ENCODE assay signal across 12 cellular contexts in genomic region chr11:2806351-2807058, GRCh38.
DNase-seq lines count a peak whose midpoint lies in the region; ATAC-seq, FAIRE-seq and TF ChIP-seq lines count a peak whose summit lies in the region.
"Had no signal": no experiment of that assay in that cellular context is flagged by ENCODE, and none has a peak within 500 bp of the region (broad histone marks: within the 10 kb centered on the region; RNA-seq: fewer than 3 reads in every experiment).

No MANE protein-coding gene starts in this region.

- H3K27ac ChIP-seq in WERI-Rb-1 (peak overlapping the region; percentile 44), H1 (ENCODE audit: low read depth, low read length) (no peak overlapping the region), mesenchymal stem cell (ENCODE audit: low read length, poor library complexity, severe bottlenecking) (no peak overlapping the region)
- no peak overlapping the region for H3K27ac ChIP-seq in CD4-positive, alpha-beta memory T cell (ENCODE audit: low read depth, low read length)

- FAIRE-seq in H1 (lab: Jason Lieb, UNC): no peak
- FAIRE-seq: bronchial epithelial cell, K562 had no signal

- H3K4me3 ChIP-seq in WERI-Rb-1 (ENCODE audit: low read depth, low read length): no peak overlapping the region
- H3K4me3 ChIP-seq in H1 (ENCODE audit: extremely low read depth in 1 of 4, insufficient read depth in 2 of 4, low read depth in 3 of 4, low read length in 4 of 4): no peak overlapping the region
- no peak overlapping the region for H3K4me3 ChIP-seq in mesenchymal stem cell (ENCODE audit: insufficient read depth in 1 of 2, low read depth in 1 of 2, low read length in 2 of 2)
- H3K4me3 ChIP-seq in CD4-positive, alpha-beta memory T cell (ENCODE audit: low read length in 2 of 2): no peak overlapping the region
- H3K4me3 ChIP-seq: K562 had no signal

- no peaks in the 10 kb centered on the region for H3K79me2 ChIP-seq in H1 (ENCODE audit: control insufficient read depth in 1 of 2, insufficient read depth in 2 of 2, low read length in 2 of 2)

- H4K91ac ChIP-seq in H1 (replicated peaks; ENCODE audit: insufficient read length, low read length) (no peak overlapping the region), mesenchymal stem cell (ENCODE audit: low read length) (peak overlapping the region; percentile 75)

- H4K8ac ChIP-seq in H1 (ENCODE audit: extremely low read depth, insufficient read depth, low read length): no peak overlapping the region
- H4K8ac ChIP-seq in mesenchymal stem cell (ENCODE audit: low read length): no peak overlapping the region

- H3K18ac ChIP-seq in H1 (ENCODE audit: extremely low read depth, low read length) (peak overlapping the region; percentile 48; the same call in 1 of the 2 replicates), mesenchymal stem cell (ENCODE audit: low read depth in 1 of 2, low read length in 2 of 2) (no peak overlapping the region)

- H3K36me3 ChIP-seq in WERI-Rb-1 (no peaks in the 10 kb centered on the region), H1 (ENCODE audit: control insufficient read depth in 2 of 4, insufficient read depth in 4 of 4, low read length in 3 of 4) (no peaks in the 10 kb centered on the region), mesenchymal stem cell (ENCODE audit: control insufficient read depth in 1 of 2, insufficient read depth in 2 of 2, low read depth in 1 of 2, low read length in 2 of 2) (peaks cover 0 to 3% of the 10 kb centered on the region in 2 experiments)
- no peaks in the 10 kb centered on the region for H3K36me3 ChIP-seq in CD4-positive, alpha-beta memory T cell (ENCODE audit: insufficient read depth, low read length)

- TF ChIP-seq RAD21 in H1 (IDR thresholded peaks at IDR 0.05 in 1 of 2, conservative IDR thresholded peaks at IDR 0.05 in 1 of 2; ENCODE audit: low read depth in 2 of 2, low read length in 2 of 2): no peak

- H2AK5ac ChIP-seq in H1 (ENCODE audit: low read depth, low read length) (no peak overlapping the region), mesenchymal stem cell (ENCODE audit: low read length, severe bottlenecking) (no peak overlapping the region)

- H3K79me1 ChIP-seq in H1 (ENCODE audit: low read depth, low read length): no peaks in the 10 kb centered on the region
- H3K79me1 ChIP-seq in mesenchymal stem cell (replicated peaks; ENCODE audit: low read length, poor library complexity, severe bottlenecking): no peaks in the 10 kb centered on the region

- H3K27me3 ChIP-seq in WERI-Rb-1 (ENCODE audit: insufficient read depth, low read depth, severe bottlenecking) (no peaks in the 10 kb centered on the region), H1 (replicated peaks in 1 of 4; ENCODE audit: control insufficient read depth in 3 of 4, extremely low read depth in 1 of 4, insufficient read depth in 3 of 4, low read length in 3 of 4) (peaks cover 0 to 35% (median 21%) of the 10 kb centered on the region in 4 experiments; a peak in 6 of 7 replicates), mesenchymal stem cell (ENCODE audit: control insufficient read depth in 1 of 2, insufficient read depth in 1 of 2, low read length in 2 of 2) (peaks cover 38 to 73% of the 10 kb centered on the region in 2 experiments)
- H3K27me3 ChIP-seq in CD4-positive, alpha-beta memory T cell (ENCODE audit: insufficient read depth, low read length): no peaks in the 10 kb centered on the region

- H3K9me3 ChIP-seq in WERI-Rb-1 (ENCODE audit: severe bottlenecking): peaks cover 9% of the 10 kb centered on the region
- no peaks in the 10 kb centered on the region for H3K9me3 ChIP-seq in H1 (ENCODE audit: insufficient read depth in 2 of 2, low read depth in 1 of 2, low read length in 1 of 2)
- H3K9me3 ChIP-seq in mesenchymal stem cell (ENCODE audit: control insufficient read depth, low read length): peaks cover 15% of the 10 kb centered on the region
- H3K9me3 ChIP-seq in CD4-positive, alpha-beta memory T cell (ENCODE audit: control insufficient read depth in 1 of 2, low read length in 2 of 2): no peaks in the 10 kb centered on the region

- BruUV-seq in Calu3 (replicated peaks; lab: Mats Ljungman, UMichigan): no TSS peak

- H3K23me2 ChIP-seq in H1 (ENCODE audit: low read depth, low read length): peaks cover 4% of the 10 kb centered on the region; the same call in 1 of the 2 replicates

- CTCF ChIA-PET in H1 (lab: Charles Lee; ENCODE audit: partially characterized antibody) (interaction anchor here (1.5 to 3.2 kb wide), 2 partner anchors 16 to 81 kb away, joined by 4 to 7 read pairs; no protein-coding TSS in a partner anchor), Calu3 (lab: Charles Lee) (interaction anchor here (0.9 kb wide), 1 partner anchor 33 kb away, joined by 3 read pairs; no protein-coding TSS in a partner anchor)
- CTCF ChIA-PET in CD4-positive, alpha-beta memory T cell (lab: Charles Lee; ENCODE audit: partially characterized antibody): no interaction called here

- H3K4me2 ChIP-seq in H1 (ENCODE audit: insufficient read depth in 1 of 2, low read depth in 2 of 2, low read length in 2 of 2) (no peak overlapping the region), mesenchymal stem cell (ENCODE audit: low read length, poor library complexity, severe bottlenecking) (no peak overlapping the region)

- 83% methylated on average over 20 of the region's 26 CpGs; no CpG with 5 or more reads in 1 of the 2 experiments for WGBS in H1 (ENCODE audit: extremely low coverage in 1 of 2, insufficient coverage in 1 of 2, insufficient read length in 1 of 2, insufficient replicate concordance in 2 of 2, low coverage in 1 of 2, low lambda C conversion rate in 2 of 2, missing lambda C conversion rate in 1 of 2), 2 experiments
- WGBS in mesenchymal stem cell: 80% methylated on average over 26 of the region's 26 CpGs

- peak; percentile 5 for ATAC-seq in stimulated activated memory B cell treated with anti-CD40 and anti-IgM and Interleukin-4, amounts not matched to agents 10 μg/mL and 1 μg/mL and 100 μg/mL, for 72 hours
- ATAC-seq: K562 had no signal

- no peak for TF ChIP-seq POLR2A in H1 (IDR thresholded peaks at IDR 0.05; ENCODE audit: control extremely low read depth in 1 of 2, low read depth in 2 of 2, low read length in 2 of 2)

- DNase-seq in WERI-Rb-1: peak; percentile 5
- peak in 1 of 2 experiments; percentile 49 for DNase-seq in H1 (ENCODE audit: low read depth in 1 of 2, low spot score in 2 of 2)
- no peak for DNase-seq in mesenchymal stem cell
- DNase-seq in HuH-7 (ENCODE audit: low spot score): no peak
- DNase-seq in stimulated activated CD8-positive, alpha-beta memory T cell treated with anti-CD3 and anti-CD28 coated beads, Interleukin-4, amount 100 ng/mL, for 48 hours: no peak
- DNase-seq in CD4-positive, alpha-beta memory T cell: no peak
- no peak for DNase-seq in Calu3
- DNase-seq: H7 had no signal

- H3K14ac ChIP-seq in H1 (ENCODE audit: insufficient read length) (no peak overlapping the region), mesenchymal stem cell (ENCODE audit: low read length in 2 of 2) (no peak overlapping the region)

- no peak overlapping the region for H3K27ac Mint-ChIP-seq in stimulated activated memory B cell treated with anti-CD40 and anti-IgM and Interleukin-4, amounts not matched to agents 10 μg/mL and 1 μg/mL and 100 μg/mL, for 72 hours
- no peak overlapping the region for H3K27ac Mint-ChIP-seq in CD4-positive, alpha-beta memory T cell
- H3K27ac Mint-ChIP-seq in Calu3 (ENCODE audit: unreplicated experiment): no peak overlapping the region
- H3K27ac Mint-ChIP-seq: T-helper 1 cell treated with Interleukin-12 subunit alpha and Interleukin-12 subunit beta and Interleukin-4 antibody, amounts not matched to agents 30 μg/mL and 1 μg/mL, for 36 hours had no signal

- H3K4me1 ChIP-seq in H1 (replicated peaks in 1 of 4; ENCODE audit: control insufficient read depth in 3 of 4, insufficient read depth in 4 of 4, low read length in 3 of 4) (peaks cover 3 to 8% (median 4%) of the 10 kb centered on the region in 4 experiments; a peak in 6 of 7 replicates), mesenchymal stem cell (ENCODE audit: control insufficient read depth, insufficient read depth, low read depth, low read length) (peaks cover 4% of the 10 kb centered on the region)
- no peaks in the 10 kb centered on the region for H3K4me1 ChIP-seq in CD4-positive, alpha-beta memory T cell (ENCODE audit: insufficient read depth, low read length)

- H2AFZ ChIP-seq in H1 (ENCODE audit: low read length) (no peak overlapping the region), mesenchymal stem cell (ENCODE audit: low read depth, low read length) (no peak overlapping the region)

- POLR2A ChIA-PET in H1 (lab: Charles Lee; ENCODE audit: partially characterized antibody): no interaction called here
- POLR2A ChIA-PET in CD4-positive, alpha-beta memory T cell (lab: Charles Lee; ENCODE audit: partially characterized antibody): no interaction called here

- H3K27me3 Mint-ChIP-seq in stimulated activated memory B cell treated with anti-CD40 and anti-IgM and Interleukin-4, amounts not matched to agents 10 μg/mL and 1 μg/mL and 100 μg/mL, for 72 hours: no peaks in the 10 kb centered on the region
- no peaks in the 10 kb centered on the region for H3K27me3 Mint-ChIP-seq in CD4-positive, alpha-beta memory T cell
- peaks cover 59% of the 10 kb centered on the region for H3K27me3 Mint-ChIP-seq in Calu3 (ENCODE audit: unreplicated experiment)

- H3K56ac ChIP-seq in H1 (replicated peaks; ENCODE audit: insufficient read length, low read depth, low read length): no peak overlapping the region

- H2BK15ac ChIP-seq in H1 (ENCODE audit: low read length): peak overlapping the region; percentile 99; the same call in 1 of the 2 replicates
- peak overlapping the region; percentile 9 for H2BK15ac ChIP-seq in mesenchymal stem cell (ENCODE audit: low read depth, poor library complexity, severe bottlenecking)

- peaks cover 0 to 2% of the 10 kb centered on the region in 2 experiments for H4K20me1 ChIP-seq in H1 (replicated peaks in 1 of 2; ENCODE audit: control insufficient read depth in 1 of 2, insufficient read depth in 2 of 2, low read length in 2 of 2)

- H3K23ac ChIP-seq in H1 (ENCODE audit: insufficient read length): no peak overlapping the region
- H3K23ac ChIP-seq in mesenchymal stem cell (ENCODE audit: low read length in 2 of 2): no peak overlapping the region

- TF ChIP-seq EP300 in H1 (IDR thresholded peaks at IDR 0.05; ENCODE audit: borderline replicate concordance in 1 of 2, low read depth in 2 of 2, low read length in 2 of 2): no peak

- H3K36me3 Mint-ChIP-seq in stimulated activated memory B cell treated with anti-CD40 and anti-IgM and Interleukin-4, amounts not matched to agents 10 μg/mL and 1 μg/mL and 100 μg/mL, for 72 hours: peaks cover 29% of the 10 kb centered on the region
- peaks cover 2 to 6% of the 10 kb centered on the region in 2 donors for H3K36me3 Mint-ChIP-seq in CD4-positive, alpha-beta memory T cell
- H3K36me3 Mint-ChIP-seq in Calu3 (ENCODE audit: insufficient read depth, unreplicated experiment): no peaks in the 10 kb centered on the region

- no peak overlapping the region for H4K5ac ChIP-seq in H1 (ENCODE audit: insufficient read length, low read depth, low read length)

- H3K4me3 Mint-ChIP-seq in stimulated activated memory B cell treated with anti-CD40 and anti-IgM and Interleukin-4, amounts not matched to agents 10 μg/mL and 1 μg/mL and 100 μg/mL, for 72 hours: no peak overlapping the region
- H3K4me3 Mint-ChIP-seq in CD4-positive, alpha-beta memory T cell: no peak overlapping the region
- H3K4me3 Mint-ChIP-seq in Calu3 (ENCODE audit: low read depth, unreplicated experiment): no peak overlapping the region
- H3K4me3 Mint-ChIP-seq: T-helper 1 cell treated with Interleukin-12 subunit alpha and Interleukin-12 subunit beta and Interleukin-4 antibody, amounts not matched to agents 30 μg/mL and 1 μg/mL, for 36 hours had no signal

- H2BK5ac ChIP-seq in H1 (ENCODE audit: low read depth, low read length) (no peak overlapping the region), mesenchymal stem cell (ENCODE audit: low read depth, low read length, poor library complexity, severe bottlenecking) (no peak overlapping the region)

- peak overlapping the region; percentile 86; the same call in 1 of the 2 replicates for H2BK20ac ChIP-seq in H1 (ENCODE audit: low read length)

- no peak overlapping the region for H2BK120ac ChIP-seq in H1 (replicated peaks; ENCODE audit: low read depth, low read length)
- H2BK120ac ChIP-seq in mesenchymal stem cell (ENCODE audit: low read depth, low read length): no peak overlapping the region

- H3K9ac ChIP-seq in H1 (replicated peaks in 1 of 4; ENCODE audit: extremely low read depth in 1 of 4, low read depth in 3 of 4, low read length in 3 of 4) (no peak overlapping the region), mesenchymal stem cell (ENCODE audit: low read length) (no peak overlapping the region)

- intact Hi-C loops in CD4-positive, alpha-beta memory T cell (cut with micrococcal nuclease): no loop called here
- intact Hi-C loops in Calu3 (cut with micrococcal nuclease; ENCODE audit: unreplicated experiment): no loop called here

- TF ChIP-seq CTCF in WERI-Rb-1 (IDR thresholded peaks at IDR 0.05; ENCODE audit: low read depth, low read length): no peak
- TF ChIP-seq CTCF in H1 (IDR thresholded peaks at IDR 0.05; ENCODE audit: control extremely low read depth in 1 of 3, insufficient read depth in 1 of 3, low read depth in 1 of 3, low read length in 3 of 3): no peak
- TF ChIP-seq CTCF in Calu3 (IDR thresholded peaks at IDR 0.05; ENCODE audit: unreplicated experiment): no peak

- peaks cover 6% of the 10 kb centered on the region for H3K9me3 Mint-ChIP-seq in stimulated activated memory B cell treated with anti-CD40 and anti-IgM and Interleukin-4, amounts not matched to agents 10 μg/mL and 1 μg/mL and 100 μg/mL, for 72 hours
- peaks cover 0 to 2% (median 0%) of the 10 kb centered on the region in 8 donors for H3K9me3 Mint-ChIP-seq in CD4-positive, alpha-beta memory T cell
- H3K9me3 Mint-ChIP-seq in Calu3 (ENCODE audit: low read depth, unreplicated experiment): peaks cover 10% of the 10 kb centered on the region
- H3K9me3 Mint-ChIP-seq: T-helper 1 cell treated with Interleukin-12 subunit alpha and Interleukin-12 subunit beta and Interleukin-4 antibody, amounts not matched to agents 30 μg/mL and 1 μg/mL, for 36 hours had no signal

- no peak overlapping the region for H3K4ac ChIP-seq in H1 (replicated peaks; ENCODE audit: insufficient read length, low read depth, low read length)
- H3K4ac ChIP-seq in mesenchymal stem cell (ENCODE audit: low read depth in 1 of 2, low read length in 2 of 2): no peak overlapping the region

- H2BK12ac ChIP-seq in H1 (ENCODE audit: low read depth, low read length) (peak overlapping the region; percentile 88; the same call in 1 of the 2 replicates), mesenchymal stem cell (ENCODE audit: low read length in 2 of 2) (no peak overlapping the region)

- H3K4me1 Mint-ChIP-seq in stimulated activated memory B cell treated with anti-CD40 and anti-IgM and Interleukin-4, amounts not matched to agents 10 μg/mL and 1 μg/mL and 100 μg/mL, for 72 hours: no peaks in the 10 kb centered on the region
- H3K4me1 Mint-ChIP-seq in CD4-positive, alpha-beta memory T cell: peaks cover 5 to 22% (median 9%) of the 10 kb centered on the region in 4 donors
- no peaks in the 10 kb centered on the region for H3K4me1 Mint-ChIP-seq in Calu3 (ENCODE audit: low read depth, unreplicated experiment)
